1 cellular context compared by ENCODE assay signal in the genomic region with DNA sequence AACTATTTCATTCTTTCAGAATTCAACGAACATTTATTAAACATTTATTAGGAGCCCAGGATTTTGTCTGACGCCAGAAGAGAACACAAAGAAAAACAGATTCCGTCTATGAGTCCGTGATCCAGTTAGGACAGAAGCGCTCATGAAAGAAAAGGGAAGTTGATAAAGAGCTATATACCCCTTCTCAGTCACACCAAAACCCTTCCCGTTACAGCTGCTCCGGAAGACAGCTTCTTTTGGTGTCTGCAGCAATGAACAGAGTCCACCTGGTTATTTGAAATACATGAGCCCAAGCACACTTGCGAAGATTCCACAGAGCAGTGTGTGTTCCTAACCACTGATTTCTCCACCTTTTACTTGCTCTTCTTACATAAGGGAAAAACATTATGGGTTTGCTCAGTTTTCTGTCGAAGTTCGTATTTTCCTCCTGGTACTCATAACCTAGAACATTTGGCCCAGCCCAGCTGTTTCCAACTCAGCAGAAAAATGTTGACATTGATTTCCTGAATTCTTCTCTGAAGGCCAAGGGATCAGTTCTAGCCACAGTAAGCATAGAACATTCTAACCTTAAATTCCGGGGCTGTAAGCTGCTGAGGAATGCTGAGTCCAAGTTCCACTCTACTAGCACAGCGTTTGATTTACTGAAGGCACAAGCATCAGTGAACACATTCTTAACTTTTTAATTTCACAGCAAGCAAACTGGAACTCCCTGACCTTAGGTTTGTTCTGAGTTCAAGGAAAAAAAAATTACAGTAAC.
TF ChIP-seq lines count a peak whose summit lies in the region.

No MANE protein-coding gene starts in this region.

TF ChIP-seq in WTC11, 78 proteins besides CTCF, POLR2A, EP300 and RAD21 (continued from another document):
- no peak for TF ChIP-seq RELA (CRISPR knock-in tag; IDR thresholded peaks at IDR 0.05; ENCODE audit: borderline replicate concordance)
- no peak for TF ChIP-seq NR3C1 (CRISPR knock-in tag; conservative IDR thresholded peaks at IDR 0.05; ENCODE audit: low read depth)
- TF ChIP-seq MXD4 (CRISPR knock-in tag; IDR thresholded peaks at IDR 0.05; ENCODE audit: borderline replicate concordance), result no peak
- TF ChIP-seq, protein P1, sequence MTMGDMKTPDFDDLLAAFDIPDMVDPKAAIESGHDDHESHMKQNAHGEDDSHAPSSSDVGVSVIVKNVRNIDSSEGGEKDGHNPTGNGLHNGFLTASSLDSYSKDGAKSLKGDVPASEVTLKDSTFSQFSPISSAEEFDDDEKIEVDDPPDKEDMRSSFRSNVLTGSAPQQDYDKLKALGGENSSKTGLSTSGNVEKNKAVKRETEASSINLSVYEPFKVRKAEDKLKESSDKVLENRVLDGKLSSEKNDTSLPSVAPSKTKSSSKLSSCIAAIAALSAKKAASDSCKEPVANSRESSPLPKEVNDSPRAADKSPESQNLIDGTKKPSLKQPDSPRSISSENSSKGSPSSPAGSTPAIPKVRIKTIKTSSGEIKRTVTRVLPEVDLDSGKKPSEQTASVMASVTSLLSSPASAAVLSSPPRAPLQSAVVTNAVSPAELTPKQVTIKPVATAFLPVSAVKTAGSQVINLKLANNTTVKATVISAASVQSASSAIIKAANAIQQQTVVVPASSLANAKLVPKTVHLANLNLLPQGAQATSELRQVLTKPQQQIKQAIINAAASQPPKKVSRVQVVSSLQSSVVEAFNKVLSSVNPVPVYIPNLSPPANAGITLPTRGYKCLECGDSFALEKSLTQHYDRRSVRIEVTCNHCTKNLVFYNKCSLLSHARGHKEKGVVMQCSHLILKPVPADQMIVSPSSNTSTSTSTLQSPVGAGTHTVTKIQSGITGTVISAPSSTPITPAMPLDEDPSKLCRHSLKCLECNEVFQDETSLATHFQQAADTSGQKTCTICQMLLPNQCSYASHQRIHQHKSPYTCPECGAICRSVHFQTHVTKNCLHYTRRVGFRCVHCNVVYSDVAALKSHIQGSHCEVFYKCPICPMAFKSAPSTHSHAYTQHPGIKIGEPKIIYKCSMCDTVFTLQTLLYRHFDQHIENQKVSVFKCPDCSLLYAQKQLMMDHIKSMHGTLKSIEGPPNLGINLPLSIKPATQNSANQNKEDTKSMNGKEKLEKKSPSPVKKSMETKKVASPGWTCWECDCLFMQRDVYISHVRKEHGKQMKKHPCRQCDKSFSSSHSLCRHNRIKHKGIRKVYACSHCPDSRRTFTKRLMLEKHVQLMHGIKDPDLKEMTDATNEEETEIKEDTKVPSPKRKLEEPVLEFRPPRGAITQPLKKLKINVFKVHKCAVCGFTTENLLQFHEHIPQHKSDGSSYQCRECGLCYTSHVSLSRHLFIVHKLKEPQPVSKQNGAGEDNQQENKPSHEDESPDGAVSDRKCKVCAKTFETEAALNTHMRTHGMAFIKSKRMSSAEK (CRISPR knock-in tag; IDR thresholded peaks at IDR 0.05; ENCODE audit: borderline replicate concordance), result no peak
